1 cellular context compared by ENCODE assay signal in the genomic region with DNA sequence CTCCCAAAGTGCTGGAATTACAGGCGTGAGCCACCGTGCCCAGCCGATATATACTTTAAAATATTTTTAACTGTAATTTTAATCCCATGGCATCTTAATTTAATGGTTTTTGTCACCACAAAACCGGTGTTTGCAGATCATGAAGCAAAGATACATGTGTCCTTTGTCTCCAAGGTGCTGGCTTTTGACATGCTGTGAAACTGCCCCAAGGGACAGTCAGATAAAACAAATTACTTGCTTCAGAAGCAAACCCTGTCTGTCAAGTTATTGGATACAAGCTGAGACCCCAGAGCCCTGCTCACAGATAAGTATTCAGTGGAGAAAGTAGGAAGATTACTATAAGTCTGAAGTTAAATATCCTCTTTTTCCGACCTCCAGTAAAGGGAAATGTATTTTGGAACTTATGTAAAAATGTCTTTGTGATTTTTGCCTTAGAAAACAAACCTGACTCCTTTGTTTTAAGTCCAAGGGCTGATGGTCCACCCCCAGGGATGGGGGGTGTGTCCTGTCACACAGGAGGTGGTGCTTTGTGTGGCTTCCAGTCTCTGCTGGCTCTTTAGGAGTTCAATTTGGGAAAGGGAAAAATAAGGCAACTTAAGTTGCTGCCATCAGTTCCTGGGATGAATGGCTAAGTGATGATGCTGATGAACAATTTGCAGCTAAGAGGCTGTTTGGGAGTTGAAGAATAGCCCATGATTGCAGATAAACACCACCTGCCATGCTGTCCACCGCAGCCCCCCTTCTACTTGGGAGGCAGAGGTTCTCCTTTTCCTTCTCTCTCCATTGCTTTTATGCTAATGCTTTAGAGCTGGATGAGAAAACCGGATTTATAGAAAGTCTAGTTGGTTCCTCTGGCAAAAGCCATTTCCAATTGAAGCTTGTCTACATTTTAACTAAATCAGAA.
TF ChIP-seq lines count a peak whose summit lies in the region.

No MANE protein-coding gene starts in this region.

TF ChIP-seq in neural cell, 6 proteins besides CTCF, POLR2A, EP300 and RAD21 (continued from another document):
- TF ChIP-seq, protein P1, sequence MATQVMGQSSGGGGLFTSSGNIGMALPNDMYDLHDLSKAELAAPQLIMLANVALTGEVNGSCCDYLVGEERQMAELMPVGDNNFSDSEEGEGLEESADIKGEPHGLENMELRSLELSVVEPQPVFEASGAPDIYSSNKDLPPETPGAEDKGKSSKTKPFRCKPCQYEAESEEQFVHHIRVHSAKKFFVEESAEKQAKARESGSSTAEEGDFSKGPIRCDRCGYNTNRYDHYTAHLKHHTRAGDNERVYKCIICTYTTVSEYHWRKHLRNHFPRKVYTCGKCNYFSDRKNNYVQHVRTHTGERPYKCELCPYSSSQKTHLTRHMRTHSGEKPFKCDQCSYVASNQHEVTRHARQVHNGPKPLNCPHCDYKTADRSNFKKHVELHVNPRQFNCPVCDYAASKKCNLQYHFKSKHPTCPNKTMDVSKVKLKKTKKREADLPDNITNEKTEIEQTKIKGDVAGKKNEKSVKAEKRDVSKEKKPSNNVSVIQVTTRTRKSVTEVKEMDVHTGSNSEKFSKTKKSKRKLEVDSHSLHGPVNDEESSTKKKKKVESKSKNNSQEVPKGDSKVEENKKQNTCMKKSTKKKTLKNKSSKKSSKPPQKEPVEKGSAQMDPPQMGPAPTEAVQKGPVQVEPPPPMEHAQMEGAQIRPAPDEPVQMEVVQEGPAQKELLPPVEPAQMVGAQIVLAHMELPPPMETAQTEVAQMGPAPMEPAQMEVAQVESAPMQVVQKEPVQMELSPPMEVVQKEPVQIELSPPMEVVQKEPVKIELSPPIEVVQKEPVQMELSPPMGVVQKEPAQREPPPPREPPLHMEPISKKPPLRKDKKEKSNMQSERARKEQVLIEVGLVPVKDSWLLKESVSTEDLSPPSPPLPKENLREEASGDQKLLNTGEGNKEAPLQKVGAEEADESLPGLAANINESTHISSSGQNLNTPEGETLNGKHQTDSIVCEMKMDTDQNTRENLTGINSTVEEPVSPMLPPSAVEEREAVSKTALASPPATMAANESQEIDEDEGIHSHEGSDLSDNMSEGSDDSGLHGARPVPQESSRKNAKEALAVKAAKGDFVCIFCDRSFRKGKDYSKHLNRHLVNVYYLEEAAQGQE (IDR thresholded peaks at IDR 0.05; ENCODE audit: borderline replicate concordance), result peak; percentile 35
- TF ChIP-seq POLR2AphosphoS5 (IDR thresholded peaks at IDR 0.05), result peak; percentile 86
